ENCODE assay signal across 10 cellular contexts in genomic region chr6:155273438-155273837, GRCh38. TPM values are rescaled to one million over a fixed set of nuclear protein-coding genes. Genes with fewer than 3 reads are reported as not detected.
DNase-seq lines count a peak whose midpoint lies in the region; ATAC-seq and TF ChIP-seq lines count a peak whose summit lies in the region.
"Had no signal": no experiment of that assay in that cellular context is flagged by ENCODE, and none has a peak within 500 bp of the region (broad histone marks: within the 10 kb centered on the region; RNA-seq: fewer than 3 reads in every experiment).

No MANE protein-coding gene starts in this region.

- H3K36me3 ChIP-seq in esophagus muscularis mucosa = no peaks in the 10 kb centered on the region
- H3K36me3 ChIP-seq in ovary = no peaks in the 10 kb centered on the region

- H3K27me3 Mint-ChIP-seq in naive thymus-derived CD8-positive, alpha-beta T cell = no peaks in the 10 kb centered on the region

- H3K27ac ChIP-seq in esophagus muscularis mucosa (replicated peaks in 1 of 4) (peak overlapping the region; percentile 48 to 65 (median 58)), ovary (peak overlapping the region; percentile 41)

- TF ChIP-seq CTCF in esophagus muscularis mucosa (IDR thresholded peaks at IDR 0.05) (no peak), ovary (IDR thresholded peaks at IDR 0.05) (no peak)

- no peak for ATAC-seq in naive thymus-derived CD8-positive, alpha-beta T cell

- H3K9me3 Mint-ChIP-seq in naive thymus-derived CD8-positive, alpha-beta T cell = no peaks in the 10 kb centered on the region

- DNase-seq in Daoy (ENCODE audit: low read depth) = peak; percentile 90
- peak; percentile 57 for DNase-seq in NCI-H69 (lab: John Stamatoyannopoulos, UW)
- DNase-seq in esophagus muscularis mucosa (ENCODE audit: extremely low spot score) = no peak
- no peak for DNase-seq in ovary
- DNase-seq in naive thymus-derived CD8-positive, alpha-beta T cell = no peak
- DNase-seq in stimulated activated CD4-positive, alpha-beta T cell treated with anti-CD3 and anti-CD28 coated beads, Interleukin-4, amount 100 ng/mL, for 4 hours = no peak
- DNase-seq in inferior parietal cortex (ENCODE audit: extremely low spot score) = no peak
- DNase-seq in NCI-H2196 treated with DMSO at 0.1 percent for 48 hours (lab: John Stamatoyannopoulos, UW; ENCODE audit: unreplicated experiment) = no peak
- DNase-seq: activated gamma-delta T cell treated with Interleukin-2 at 50 U/mL for 16 hours, NCI-H2081 treated with DMSO at 0.1 percent for 48 hours had no signal

- H3K27me3 ChIP-seq in esophagus muscularis mucosa (no peaks in the 10 kb centered on the region), ovary (no peaks in the 10 kb centered on the region)

- POLR2A ChIA-PET in naive thymus-derived CD8-positive, alpha-beta T cell (lab: Charles Lee) = no interaction called here

- H3K4me3 Mint-ChIP-seq in naive thymus-derived CD8-positive, alpha-beta T cell = no peak overlapping the region

- TF ChIP-seq EP300 in esophagus muscularis mucosa (IDR thresholded peaks at IDR 0.05) = no peak
- TF ChIP-seq EP300 in ovary (IDR thresholded peaks at IDR 0.05) = no peak

- intact Hi-C loops in esophagus muscularis mucosa (cut with DNase I) (no loop called here), ovary (cut with DNase I) (no loop called here)

- WGBS in esophagus muscularis mucosa = 28% methylated on average over 3 of the region's 3 CpGs
- WGBS in ovary, 3 donors = 11 to 20% (median 14%) methylated on average over 3 of the region's 3 CpGs

- H3K4me1 ChIP-seq in esophagus muscularis mucosa (peaks cover 31 to 45% (median 43%) of the 10 kb centered on the region in 4 donors), ovary (ENCODE audit: insufficient read depth) (peaks cover 6% of the 10 kb centered on the region)

- peak overlapping the region in 1 of 10 donors; percentile 7 for H3K27ac Mint-ChIP-seq in naive thymus-derived CD8-positive, alpha-beta T cell

- H3K9me3 ChIP-seq in esophagus muscularis mucosa = no peaks in the 10 kb centered on the region
- no peaks in the 10 kb centered on the region for H3K9me3 ChIP-seq in ovary

- H3K36me3 Mint-ChIP-seq in naive thymus-derived CD8-positive, alpha-beta T cell = peaks cover 0 to 58% (median 15%) of the 10 kb centered on the region in 3 donors

- no peak overlapping the region for H3K4me3 ChIP-seq in esophagus muscularis mucosa
- H3K4me3 ChIP-seq in ovary = no peak overlapping the region

- TF ChIP-seq POLR2A in esophagus muscularis mucosa (IDR thresholded peaks at IDR 0.05; ENCODE audit: low read depth) = no peak
- no peak for TF ChIP-seq POLR2A in ovary (IDR thresholded peaks at IDR 0.05)

- H3K4me1 Mint-ChIP-seq in naive thymus-derived CD8-positive, alpha-beta T cell = peaks cover 0 to 24% (median 9%) of the 10 kb centered on the region in 4 donors

RNA-seq across cellular contexts. Expression of gene CLDN20, which starts 9.6 kb away (rescaled TPM):
- 0.54 TPM in 1 of 2 replicates, not detected in the other for total RNA-seq in Daoy (2014; rRNA removed; shearing (Covaris generic))
- total RNA-seq in esophagus muscularis mucosa (not detected), ovary (not detected)
- polyA plus RNA-seq in ovary = not detected
- total RNA-seq in naive thymus-derived CD8-positive, alpha-beta T cell = not detected
- not detected for polyA plus RNA-seq in naive thymus-derived CD8-positive, alpha-beta T cell

RNA-seq across cellular contexts. Expression of gene TFB1M, which starts 40.8 kb away (rescaled TPM):
- 28.3 and 34.0 TPM in 2 replicates for total RNA-seq in Daoy (2014; rRNA removed; shearing (Covaris generic))
- total RNA-seq in esophagus muscularis mucosa = 10 to 100 TPM in 3 of 4 donors, 1 to 10 TPM in 1; 6.5 to 15.4 (median 12.2) TPM
- 10 to 100 TPM in 5 of 7 donors, 1 to 10 TPM in 2; 6.7 to 18.5 (median 14.6) TPM for total RNA-seq in ovary
- 10 to 100 TPM in 1 of 2 donors, 1 to 10 TPM in 1; 9.6 to 16.0 TPM for polyA plus RNA-seq in ovary
- total RNA-seq in naive thymus-derived CD8-positive, alpha-beta T cell = 10 to 100 TPM; 32.5 to 34.7 TPM
- 10 to 100 TPM; 12.8 to 17.8 (median 13.0) TPM for polyA plus RNA-seq in naive thymus-derived CD8-positive, alpha-beta T cell

Comparison
In these comparisons a context has a peak if more than half of its experiments do, and no peak if none do; other contexts are left out.
1. DNase-seq: peak in Daoy (single experiment) and NCI-H69 (single experiment); none in esophagus muscularis mucosa (single experiment), ovary (0 of 5), naive thymus-derived CD8-positive, alpha-beta T cell (0 of 10), stimulated activated CD4-positive, alpha-beta T cell treated with anti-CD3 and anti-CD28 coated beads, Interleukin-4, amount 100 ng/mL, for 4 hours (0 of 2), inferior parietal cortex (single experiment) and NCI-H2196 treated with DMSO at 0.1 percent for 48 hours (single experiment).